9 cellular contexts compared by ENCODE assay signal in genomic region chr16:30185141-30185682, GRCh38. TPM values are rescaled to one million over a fixed set of nuclear protein-coding genes. Genes with fewer than 3 reads are reported as not detected.
DNase-seq lines count a peak whose midpoint lies in the region; ATAC-seq and TF ChIP-seq lines count a peak whose summit lies in the region.
"Had no signal": no experiment of that assay in that cellular context is flagged by ENCODE, and none has a peak within 500 bp of the region (broad histone marks: within the 10 kb centered on the region; RNA-seq: fewer than 3 reads in every experiment).

No MANE protein-coding gene starts in this region.

- H3K4me1 Mint-ChIP-seq in natural killer cell treated with Interleukin-12 subunit alpha and Interleukin-12 subunit beta and Interleukin-15 and Interleukin-18, amount 100 ng/mL, for 72 hours (ENCODE audit: low read depth in 2 of 2) = peaks cover 19 to 33% of the 10 kb centered on the region in 2 donors

- H4K20me1 ChIP-seq in BLaER1 = no peaks in the 10 kb centered on the region

- H3K36me3 ChIP-seq in BLaER1 (peaks cover 15% of the 10 kb centered on the region), vagina (no peaks in the 10 kb centered on the region)

- H3K9me3 ChIP-seq in BLaER1 (no peaks in the 10 kb centered on the region), vagina (no peaks in the 10 kb centered on the region)

- peaks cover 43% of the 10 kb centered on the region for H3K4me1 ChIP-seq in BLaER1
- peaks cover 15% of the 10 kb centered on the region for H3K4me1 ChIP-seq in vagina

- H3K4me3 Mint-ChIP-seq in natural killer cell treated with Interleukin-12 subunit alpha and Interleukin-12 subunit beta and Interleukin-15 and Interleukin-18, amount 100 ng/mL, for 72 hours = peak overlapping the region; percentile 98

- no peak for TF ChIP-seq POLR2A in vagina (IDR thresholded peaks at IDR 0.05)

- peak overlapping the region; percentile 95 for H3K4me3 ChIP-seq in BLaER1
- H3K4me3 ChIP-seq in vagina = peak overlapping the region in 1 of 2 donors; percentile 51

- peak overlapping the region; percentile 85 for H3K9ac ChIP-seq in BLaER1

- peak overlapping the region; percentile 95 to 98 for H3K27ac Mint-ChIP-seq in natural killer cell treated with Interleukin-12 subunit alpha and Interleukin-12 subunit beta and Interleukin-15 and Interleukin-18, amount 100 ng/mL, for 72 hours

- peak overlapping the region; percentile 99 for H3K4me2 ChIP-seq in BLaER1

- DNase-seq in activated T-helper 9 cell treated with anti-CD3 and anti-CD28 coated beads, Interleukin-2, amount 50 U/mL, for 16 hours (ENCODE audit: low read depth) = peak; percentile 2
- peak; percentile 62 for DNase-seq in natural killer cell treated with Interleukin-12 subunit alpha and Interleukin-12 subunit beta and Interleukin-15 and Interleukin-18, amount 100 ng/mL, for 72 hours (ENCODE audit: low spot score)
- DNase-seq in putamen (ENCODE audit: low spot score) (no peak), kidney glomerular epithelial cell (lab: John Stamatoyannopoulos, UW) (no peak), vagina (ENCODE audit: extremely low spot score in 2 of 2) (no peak)
- DNase-seq: NCI-H526 treated with DMSO at 0.1 percent for 48 hours had no signal

- H3K27ac ChIP-seq in BLaER1 (peak overlapping the region; percentile 90), vagina (no peak overlapping the region)

- H3K36me3 Mint-ChIP-seq in natural killer cell treated with Interleukin-12 subunit alpha and Interleukin-12 subunit beta and Interleukin-15 and Interleukin-18, amount 100 ng/mL, for 72 hours = peaks cover 11% of the 10 kb centered on the region

- no peaks in the 10 kb centered on the region for H3K9me3 Mint-ChIP-seq in natural killer cell treated with Interleukin-12 subunit alpha and Interleukin-12 subunit beta and Interleukin-15 and Interleukin-18, amount 100 ng/mL, for 72 hours

- TF ChIP-seq CTCF in vagina (IDR thresholded peaks at IDR 0.05) = no peak

- peak; percentile 3 for ATAC-seq in HG03342 (IDR thresholded peaks at IDR 0.05; ENCODE audit: unreplicated experiment)
- peak; percentile 13 to 48 for ATAC-seq in natural killer cell treated with Interleukin-12 subunit alpha and Interleukin-12 subunit beta and Interleukin-15 and Interleukin-18, amount 100 ng/mL, for 72 hours
- no peak for ATAC-seq in GM21367 (IDR thresholded peaks at IDR 0.05; ENCODE audit: unreplicated experiment)

- no peaks in the 10 kb centered on the region for H3K27me3 Mint-ChIP-seq in natural killer cell treated with Interleukin-12 subunit alpha and Interleukin-12 subunit beta and Interleukin-15 and Interleukin-18, amount 100 ng/mL, for 72 hours

- H3K27me3 ChIP-seq in BLaER1 (no peaks in the 10 kb centered on the region), vagina (no peaks in the 10 kb centered on the region)

- intact Hi-C loops in vagina (cut with DNase I) = no loop called here

RNA-seq across cellular contexts. Expression of gene CORO1A, which starts 1.8 kb away (rescaled TPM):
- total RNA-seq in natural killer cell treated with Interleukin-12 subunit alpha and Interleukin-12 subunit beta and Interleukin-15 and Interleukin-18, amount 100 ng/mL, for 72 hours = 1,000 to 10,000 TPM in 1 of 2 donors, 100 to 1,000 TPM in 1; 987 to 1,615 TPM
- 51.1 TPM for total RNA-seq in vagina

RNA-seq across cellular contexts. Expression of gene BOLA2B, which starts 8.3 kb away (rescaled TPM):
- total RNA-seq in natural killer cell treated with Interleukin-12 subunit alpha and Interleukin-12 subunit beta and Interleukin-15 and Interleukin-18, amount 100 ng/mL, for 72 hours = 100 to 1,000 TPM; 206 to 410 TPM
- 292 TPM for total RNA-seq in vagina

RNA-seq across cellular contexts. Expression of gene SLX1A, which starts 8.5 kb away (rescaled TPM):
- total RNA-seq in natural killer cell treated with Interleukin-12 subunit alpha and Interleukin-12 subunit beta and Interleukin-15 and Interleukin-18, amount 100 ng/mL, for 72 hours = 100 to 1,000 TPM in 1 of 2 donors, 10 to 100 TPM in 1; 48.6 to 169 TPM
- total RNA-seq in vagina = 48.9 TPM

RNA-seq across cellular contexts. Expression of gene SULT1A3, which starts 13.8 kb away (rescaled TPM):
- 10 to 100 TPM; 19.1 to 46.7 TPM for total RNA-seq in natural killer cell treated with Interleukin-12 subunit alpha and Interleukin-12 subunit beta and Interleukin-15 and Interleukin-18, amount 100 ng/mL, for 72 hours
- total RNA-seq in vagina = 10.8 TPM

Comparison
In these comparisons a context has a peak if more than half of its experiments do, and no peak if none do; other contexts are left out.
1. DNase-seq: peak in activated T-helper 9 cell treated with anti-CD3 and anti-CD28 coated beads, Interleukin-2, amount 50 U/mL, for 16 hours (single experiment) and natural killer cell treated with Interleukin-12 subunit alpha and Interleukin-12 subunit beta and Interleukin-15 and Interleukin-18, amount 100 ng/mL, for 72 hours (single experiment); none in putamen (single experiment), kidney glomerular epithelial cell (single experiment) and vagina (0 of 2).
2. RNA of gene CORO1A, which starts 1.8 kb away (total RNA-seq): 987 to 1,615 TPM in natural killer cell treated with Interleukin-12 subunit alpha and Interleukin-12 subunit beta and Interleukin-15 and Interleukin-18, amount 100 ng/mL, for 72 hours; 51.1 TPM in vagina (single experiment); every median in the first group is over 10 times any median in the second.